Comparison of ENCODE assay signal across 8 cellular contexts in the genomic region with DNA sequence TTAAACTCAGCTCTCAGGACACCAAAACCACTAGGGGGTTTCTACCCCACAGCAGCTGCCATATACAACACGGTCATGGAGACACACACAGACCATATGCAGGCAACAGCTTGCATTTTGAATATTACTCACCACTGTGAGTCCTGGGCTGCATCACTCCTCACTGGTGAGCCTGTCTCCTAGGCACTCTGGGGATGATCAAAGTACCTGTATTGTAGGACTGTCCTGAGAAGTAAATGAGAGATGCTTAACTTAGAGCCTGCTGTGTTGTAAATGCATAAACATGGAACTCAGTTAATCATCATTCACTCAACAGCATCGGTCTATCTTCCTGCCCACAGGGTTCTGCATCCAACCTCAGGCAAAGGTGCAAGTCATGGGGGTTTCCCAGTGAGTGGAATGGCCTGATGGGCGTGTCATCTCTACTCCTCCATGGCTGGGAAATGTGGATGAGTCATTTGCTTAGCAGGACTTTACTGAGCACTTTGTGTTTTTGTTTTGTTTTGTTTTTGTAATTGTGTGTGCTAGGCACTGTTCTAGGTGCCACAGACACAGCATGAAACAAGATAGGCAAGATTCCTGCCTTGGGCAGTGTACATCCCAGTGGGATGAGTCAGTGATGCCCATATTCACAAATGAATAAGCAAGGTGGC.
DNase-seq lines count a peak whose midpoint lies in the region; ATAC-seq and TF ChIP-seq lines count a peak whose summit lies in the region.

No MANE protein-coding gene starts in this region.

- CTCF ChIA-PET in activated CD4-positive, alpha-beta memory T cell treated with anti-CD3 and anti-CD28 coated beads for 36 hours (lab: Charles Lee), result interaction anchor here (1.0 kb wide), 1 partner anchor 38 kb away, joined by 3 read pairs; no protein-coding TSS in a partner anchor

- H3K27ac Mint-ChIP-seq in activated CD4-positive, alpha-beta memory T cell treated with anti-CD3 and anti-CD28 coated beads for 36 hours, result peak overlapping the region; percentile 61

- peak; percentile 94 for ATAC-seq in HG03045 (IDR thresholded peaks at IDR 0.05; ENCODE audit: unreplicated experiment)
- peak; percentile 88 for ATAC-seq in mucosa of descending colon

- DNase-seq in stimulated activated CD4-positive, alpha-beta T cell treated with anti-CD3 and anti-CD28 coated beads, Interleukin-12 subunit alpha, Interleukin-12 subunit beta, amount 100 ng/mL, for 48 hours (ENCODE audit: low read depth in 2 of 3, low spot score in 1 of 3), result peak; percentile 7 to 40 (median 30)
- no peak for DNase-seq in stimulated activated CD4-positive, alpha-beta T cell treated with anti-CD3 and anti-CD28 coated beads, Interleukin-12 subunit alpha, Interleukin-12 subunit beta, amount 100 ng/mL, for 4 hours
- DNase-seq in activated CD4-positive, alpha-beta memory T cell treated with anti-CD3 and anti-CD28 coated beads for 36 hours, result peak; percentile 80
- DNase-seq in mucosa of descending colon, result no peak
- no peak for DNase-seq in NCI-H1417 treated with DMSO at 0.1 percent for 48 hours (lab: John Stamatoyannopoulos, UW)
- DNase-seq in NCI-H1436 (lab: John Stamatoyannopoulos, UW), result no peak
- DNase-seq in NK-92 (lab: John Stamatoyannopoulos, UW; ENCODE audit: unreplicated experiment), result no peak

- H3K4me1 ChIP-seq in mucosa of descending colon (ENCODE audit: low read depth), result no peaks in the 10 kb centered on the region

- peaks cover 16% of the 10 kb centered on the region for H3K27me3 Mint-ChIP-seq in activated CD4-positive, alpha-beta memory T cell treated with anti-CD3 and anti-CD28 coated beads for 36 hours

- TF ChIP-seq CTCF in mucosa of descending colon (IDR thresholded peaks at IDR 0.05), result no peak

- POLR2A ChIA-PET in activated CD4-positive, alpha-beta memory T cell treated with anti-CD3 and anti-CD28 coated beads for 36 hours (lab: Charles Lee), result no interaction called here

- H3K36me3 ChIP-seq in mucosa of descending colon (ENCODE audit: low read depth), result no peaks in the 10 kb centered on the region

- H3K9me3 Mint-ChIP-seq in activated CD4-positive, alpha-beta memory T cell treated with anti-CD3 and anti-CD28 coated beads for 36 hours, result no peaks in the 10 kb centered on the region

- intact Hi-C loops in activated CD4-positive, alpha-beta memory T cell treated with anti-CD3 and anti-CD28 coated beads for 36 hours (cut with micrococcal nuclease), result loop anchor here (1.0 to 10.0 kb wide), 5 partner anchors 19 to 357 kb away; no protein-coding TSS in a partner anchor
- intact Hi-C loops in mucosa of descending colon (cut with DNase I, micrococcal nuclease), result no loop called here

- H3K9me3 ChIP-seq in mucosa of descending colon, result no peaks in the 10 kb centered on the region

- H3K4me3 Mint-ChIP-seq in activated CD4-positive, alpha-beta memory T cell treated with anti-CD3 and anti-CD28 coated beads for 36 hours, result no peak overlapping the region

- peaks cover 9% of the 10 kb centered on the region for H3K4me1 Mint-ChIP-seq in activated CD4-positive, alpha-beta memory T cell treated with anti-CD3 and anti-CD28 coated beads for 36 hours (ENCODE audit: low read depth)

- no peak overlapping the region for H3K4me3 ChIP-seq in mucosa of descending colon

- H3K36me3 Mint-ChIP-seq in activated CD4-positive, alpha-beta memory T cell treated with anti-CD3 and anti-CD28 coated beads for 36 hours, result no peaks in the 10 kb centered on the region

Comparison
In these comparisons a context has a peak if more than half of its experiments do, and no peak if none do; other contexts are left out.
1. DNase-seq: peak in stimulated activated CD4-positive, alpha-beta T cell treated with anti-CD3 and anti-CD28 coated beads, Interleukin-12 subunit alpha, Interleukin-12 subunit beta, amount 100 ng/mL, for 48 hours (3 of 3) and activated CD4-positive, alpha-beta memory T cell treated with anti-CD3 and anti-CD28 coated beads for 36 hours (single experiment); none in stimulated activated CD4-positive, alpha-beta T cell treated with anti-CD3 and anti-CD28 coated beads, Interleukin-12 subunit alpha, Interleukin-12 subunit beta, amount 100 ng/mL, for 4 hours (single experiment), mucosa of descending colon (0 of 3), NCI-H1417 treated with DMSO at 0.1 percent for 48 hours (single experiment), NCI-H1436 (single experiment) and NK-92 (single experiment).